Comparison of ENCODE assay signal across 22 cellular contexts in the genomic region with DNA sequence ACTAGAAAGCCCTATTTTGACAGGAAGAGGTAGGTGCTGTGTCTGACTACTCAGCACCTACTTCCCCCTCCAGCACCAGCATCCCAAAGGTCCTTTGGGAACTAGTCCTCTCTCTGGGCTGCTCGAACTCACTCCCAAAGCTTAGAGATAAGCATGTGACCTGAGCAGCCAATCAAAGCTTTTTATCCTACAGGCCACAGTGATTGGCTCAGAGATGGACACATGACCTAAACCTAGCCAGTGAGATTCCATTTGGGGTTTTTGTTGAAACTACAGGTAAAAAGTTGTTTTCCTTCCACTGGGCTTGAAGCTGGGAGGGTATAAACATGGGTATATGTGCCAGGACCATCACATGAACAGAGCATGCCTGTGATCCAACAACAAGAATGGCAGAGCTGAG.
"Had no signal": no experiment of that assay in that cellular context is flagged by ENCODE, and none has a peak within 500 bp of the region (broad histone marks: within the 10 kb centered on the region; RNA-seq: fewer than 3 reads in every experiment).

No MANE protein-coding gene starts in this region.

- H3K27me3 ChIP-seq: neural progenitor cell, ovary, right lobe of liver, sigmoid colon, stomach, tibial artery, transverse colon, upper lobe of right lung, uterus had no signal

- ATAC-seq: natural killer cell; psoas muscle; right lobe of liver; stimulated activated effector memory CD8-positive, alpha-beta T cell treated with anti-CD3 and anti-CD28 coated beads, Interleukin-12 subunit alpha, Interleukin-12 subunit beta, amount 100 ng/mL, for 72 hours; upper lobe of right lung had no signal

- H3K36me3 ChIP-seq: neural progenitor cell, ovary, right lobe of liver, sigmoid colon, stomach, tibial artery, transverse colon, upper lobe of right lung, uterus had no signal

- H3K27ac ChIP-seq: neural progenitor cell, ovary, parathyroid adenoma, psoas muscle, right lobe of liver, sigmoid colon, stomach, tibial artery, transverse colon, upper lobe of right lung, uterus had no signal

- H3K9ac ChIP-seq: neural progenitor cell, parathyroid adenoma had no signal

- H2AFZ ChIP-seq: neural progenitor cell, parathyroid adenoma had no signal

- DNase-seq: natural killer cell; occipital lobe; ovary; psoas muscle; right cardiac atrium; right lobe of liver; sigmoid colon; small intestine; stimulated activated CD4-positive, alpha-beta T cell treated with anti-CD3 and anti-CD28 coated beads, Interleukin-15, amount 100 ng/mL, for 24 hours; stimulated activated CD4-positive, alpha-beta T cell treated with anti-CD3 and anti-CD28 coated beads, Interleukin-2, amount 100 ng/mL, for 24 hours; stimulated activated CD4-positive, alpha-beta T cell treated with anti-CD3 and anti-CD28 coated beads, Interleukin-2, amount 100 ng/mL, for 48 hours; stimulated activated CD4-positive, alpha-beta T cell treated with anti-CD3 and anti-CD28 coated beads, Interleukin-4, amount 100 ng/mL, for 24 hours; stimulated activated naive B cell treated with anti-CD40 and anti-IgM and Interleukin-4, amounts not matched to agents 10 μg/mL and 1 μg/mL and 100 μg/mL, for 72 hours; stimulated activated naive CD4-positive, alpha-beta T cell treated with Interleukin-2 at 50 U/mL for 16 hours; stomach; tibial artery; transverse colon; upper lobe of right lung; uterus had no signal

- H3K4me1 ChIP-seq: neural progenitor cell, parathyroid adenoma, psoas muscle, right lobe of liver, sigmoid colon, stomach, tibial artery, transverse colon, upper lobe of right lung, uterus had no signal

- H3K4me3 ChIP-seq: neural progenitor cell, ovary, psoas muscle, right lobe of liver, sigmoid colon, stomach, tibial artery, transverse colon, upper lobe of right lung, uterus had no signal

- FAIRE-seq: small intestine had no signal

- H3K79me2 ChIP-seq: parathyroid adenoma had no signal

- H3K4me2 ChIP-seq: neural progenitor cell had no signal

- H3K9me3 ChIP-seq: ovary, psoas muscle, right lobe of liver, sigmoid colon, stomach, transverse colon, upper lobe of right lung, uterus had no signal
